6 cellular contexts compared by ENCODE assay signal in the genomic region with DNA sequence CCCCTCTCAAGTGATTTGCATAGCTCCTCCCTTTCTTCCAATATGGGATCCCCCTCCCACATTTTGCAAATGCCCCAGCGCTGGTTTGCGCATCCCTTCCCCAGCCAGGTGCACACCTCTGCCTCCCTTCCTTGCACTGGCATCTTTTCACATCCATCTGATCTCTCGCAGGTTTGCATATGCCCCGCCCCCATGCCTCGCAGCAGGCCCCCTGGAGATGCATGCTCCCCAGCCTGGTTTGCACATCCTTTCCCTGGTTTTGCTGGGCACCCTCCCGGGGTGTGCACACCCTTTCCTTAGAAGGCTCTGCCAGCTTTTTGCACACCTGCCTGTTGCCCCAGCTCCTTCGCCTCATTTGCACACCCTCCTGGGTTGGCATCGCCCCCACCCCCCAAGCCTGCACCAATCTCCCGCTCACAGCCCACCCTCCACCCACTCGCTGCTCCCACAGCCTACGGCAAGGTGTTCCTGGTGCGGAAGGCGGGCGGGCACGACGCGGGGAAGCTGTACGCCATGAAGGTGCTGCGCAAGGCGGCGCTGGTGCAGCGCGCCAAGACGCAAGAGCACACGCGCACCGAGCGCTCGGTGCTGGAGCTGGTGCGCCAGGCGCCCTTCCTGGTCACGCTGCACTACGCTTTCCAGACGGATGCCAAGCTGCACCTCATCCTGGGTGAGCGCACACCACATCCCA. TPM values are rescaled to one million over a fixed set of nuclear protein-coding genes. Genes with fewer than 3 reads are reported as not detected.
DNase-seq lines count a peak whose midpoint lies in the region; ATAC-seq and TF ChIP-seq lines count a peak whose summit lies in the region.

No MANE protein-coding gene starts in this region.

- peaks cover 4 to 9% of the 10 kb centered on the region in 2 donors for H3K4me1 ChIP-seq in breast epithelium

- H3K9me3 ChIP-seq in breast epithelium, result no peaks in the 10 kb centered on the region

- peak overlapping the region; percentile 84 to 88 for H3K27ac ChIP-seq in breast epithelium

- TF ChIP-seq CTCF in breast epithelium (IDR thresholded peaks at IDR 0.05) (no peak), neural crest cell (conservative IDR thresholded peaks at IDR 0.05) (no peak)

- ATAC-seq in GM18519 (IDR thresholded peaks at IDR 0.05; ENCODE audit: low FRiP score, unreplicated experiment), result no peak

- H3K36me3 ChIP-seq in breast epithelium, result no peaks in the 10 kb centered on the region

- H3K4me3 ChIP-seq in breast epithelium, result peak overlapping the region; percentile 78 to 98 (median 81)

- no peaks in the 10 kb centered on the region for H3K9me3 Mint-ChIP-seq in neural crest cell

- H3K27me3 ChIP-seq in breast epithelium, result no peaks in the 10 kb centered on the region

- intact Hi-C loops in breast epithelium (cut with DNase I; ENCODE audit: low total_unique reads), result no loop called here

- H3K27me3 Mint-ChIP-seq in neural crest cell (ENCODE audit: low read depth), result no peaks in the 10 kb centered on the region

- no peak overlapping the region for H3K27ac Mint-ChIP-seq in neural crest cell (ENCODE audit: unreplicated experiment)

- no peak for TF ChIP-seq POLR2A in breast epithelium (IDR thresholded peaks at IDR 0.05)

- H3K4me1 Mint-ChIP-seq in neural crest cell, result peaks cover 15% of the 10 kb centered on the region

- H3K4me3 Mint-ChIP-seq in neural crest cell, result peak overlapping the region; percentile 86

- peak; percentile 71 for DNase-seq in activated CD8-positive, alpha-beta memory T cell treated with anti-CD3 and anti-CD28 coated beads for 24 hours
- no peak for DNase-seq in activated CD8-positive, alpha-beta memory T cell treated with anti-CD3 and anti-CD28 coated beads, Interleukin-2, amount 50 U/mL, for 4 hours
- DNase-seq in breast epithelium (ENCODE audit: low spot score in 2 of 2), result no peak
- no peak for DNase-seq in neural crest cell (ENCODE audit: low read depth, low spot score)
- DNase-seq in AG08396 (ENCODE audit: low spot score), result no peak

- H3K36me3 Mint-ChIP-seq in neural crest cell (ENCODE audit: low read depth), result no peaks in the 10 kb centered on the region

RNA-seq across cellular contexts. Expression of a gene that starts 0.9 kb away (rescaled TPM):
- total RNA-seq in breast epithelium (10 to 100 TPM; 16.7 to 20.6 (median 19.4) TPM), neural crest cell (12.6 and 17.6 TPM in 2 replicates)

RNA-seq across cellular contexts. Expression of a gene that starts 19.9 kb away (rescaled TPM):
- total RNA-seq in breast epithelium (10 to 100 TPM in 1 of 3 donors, 1 to 10 TPM in 2; 3.3 to 10.7 (median 5.9) TPM), neural crest cell (0.91 and 1.1 TPM in 2 replicates)

RNA-seq across cellular contexts. Expression of a gene that starts 41.9 kb away (rescaled TPM):
- total RNA-seq in breast epithelium (100 to 1,000 TPM; 241 to 327 (median 262) TPM), neural crest cell (148 and 168 TPM in 2 replicates)

RNA-seq across cellular contexts. Expression of a gene that starts 42.5 kb away (rescaled TPM):
- 100 to 1,000 TPM; 206 to 266 (median 262) TPM for total RNA-seq in breast epithelium
- total RNA-seq in neural crest cell, result 201 and 207 TPM in 2 replicates

RNA-seq across cellular contexts. Expression of a gene that starts 54.5 kb away (rescaled TPM):
- total RNA-seq in breast epithelium (10 to 100 TPM; 38.2 to 43.9 (median 39.5) TPM), neural crest cell (33.8 and 34.7 TPM in 2 replicates)
